In the genomic region with DNA sequence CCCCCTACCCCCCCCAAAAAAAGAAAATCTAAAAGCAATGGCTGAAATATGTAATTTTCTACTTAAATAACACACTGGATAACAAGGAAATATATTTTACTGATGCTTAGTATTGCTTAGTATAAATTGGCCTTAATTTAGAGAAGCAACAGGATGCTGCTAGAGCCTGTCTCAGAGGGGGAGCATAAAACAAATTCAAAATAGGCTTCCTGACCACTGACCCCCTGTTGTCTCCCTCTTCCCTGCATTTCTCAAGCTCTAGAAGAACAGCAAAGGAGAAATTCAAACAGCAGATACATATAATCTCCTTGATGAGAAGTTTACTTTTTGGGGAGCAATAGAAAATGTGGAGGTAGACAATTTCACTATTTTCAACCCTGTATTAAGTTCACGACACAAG, we compare ENCODE assay signal across 1 cellular context.
TF ChIP-seq lines count a peak whose summit lies in the region.

No MANE protein-coding gene starts in this region.

TF ChIP-seq in SK-N-SH, 30 proteins besides CTCF, POLR2A, EP300 and RAD21 (continued from another document):
- TF ChIP-seq REST (IDR thresholded peaks at IDR 0.05; ENCODE audit: low read depth, low read length), result no peak
- no peak for TF ChIP-seq TCF12 (IDR thresholded peaks at IDR 0.05)
- TF ChIP-seq FOXM1 (IDR thresholded peaks at IDR 0.05; ENCODE audit: low read depth), result no peak
- no peak for TF ChIP-seq CHD2 (IDR thresholded peaks at IDR 0.05; ENCODE audit: low read length, partially characterized antibody)
